Comparison of ENCODE assay signal across 9 cellular contexts in the genomic region with DNA sequence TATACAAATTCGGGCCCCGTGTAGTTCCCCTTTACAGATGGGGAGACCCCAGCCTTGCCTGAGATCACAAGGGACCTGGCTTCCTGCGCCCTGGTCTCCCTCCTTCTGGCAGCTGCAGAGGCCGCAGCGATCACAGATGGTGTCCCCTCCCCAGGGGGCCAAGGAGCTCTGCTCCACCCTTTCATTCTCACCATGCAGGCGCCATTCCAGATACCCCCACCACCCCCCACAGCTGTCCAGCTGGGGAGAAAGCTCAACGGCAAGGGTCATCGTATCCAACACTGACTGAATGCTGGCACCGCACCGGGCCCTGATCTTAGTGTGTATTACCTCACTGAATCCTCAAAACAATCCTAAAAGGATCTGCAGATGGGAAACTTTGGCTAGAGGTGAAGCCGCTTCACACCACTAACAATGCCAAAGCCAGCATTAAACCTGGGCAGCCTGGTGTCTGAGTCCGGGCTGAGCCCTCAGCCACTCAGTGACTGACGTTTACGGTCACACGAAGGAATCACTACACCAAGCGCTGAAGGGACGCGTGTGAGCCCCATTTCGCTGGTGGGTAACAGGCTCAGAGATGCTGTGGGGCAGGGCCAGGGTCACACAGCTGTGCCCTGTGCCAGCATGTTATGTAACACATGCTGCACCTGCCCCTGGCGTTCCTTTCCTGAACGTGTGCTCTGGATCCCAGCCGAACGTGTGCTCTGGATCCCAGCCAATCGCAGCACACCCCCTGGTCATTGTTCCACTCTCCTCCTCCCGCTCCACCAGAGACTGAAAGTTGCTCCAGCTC. TPM values are rescaled to one million over a fixed set of nuclear protein-coding genes. Genes with fewer than 3 reads are reported as not detected.
A peak's percentile ranks its signal among the peaks of the same experiment; 100 is the strongest.
DNase-seq lines count a peak whose midpoint lies in the region; ATAC-seq and TF ChIP-seq lines count a peak whose summit lies in the region.
"Had no signal": no experiment of that assay in that cellular context is flagged by ENCODE, and none has a peak within 500 bp of the region (broad histone marks: within the 10 kb centered on the region; RNA-seq: fewer than 3 reads in every experiment).

No MANE protein-coding gene starts in this region.

- H3K9ac ChIP-seq in HUES6 (ENCODE audit: low read length) (peak overlapping the region; percentile 20), neuronal stem cell (ENCODE audit: low read depth, low read length, poor library complexity) (peak overlapping the region; percentile 87)

- intact Hi-C loops in body of pancreas (cut with DNase I), result no loop called here

- peak overlapping the region; percentile 70 for H4K8ac ChIP-seq in neuronal stem cell (ENCODE audit: low read depth, low read length)

- 58% methylated on average over 22 to 25 of the region's 25 CpGs for WGBS in body of pancreas, 2 donors
- WGBS in neuronal stem cell (ENCODE audit: extremely low coverage in 2 of 2, insufficient read length in 2 of 2, insufficient replicate concordance in 1 of 2), 2 donors, result no CpG with 5 or more reads among the region's 25 CpGs

- H2BK120ac ChIP-seq in neuronal stem cell (ENCODE audit: low read depth, low read length), result no peak overlapping the region

- H3K4me3 ChIP-seq in GM08714 (ENCODE audit: low read length), result peak overlapping the region; percentile 65
- H3K4me3 ChIP-seq in HUES6 (ENCODE audit: low read depth, low read length), result peak overlapping the region; percentile 14; the same call in 1 of the 2 replicates
- H3K4me3 ChIP-seq in body of pancreas, result no peak overlapping the region
- no peak overlapping the region for H3K4me3 ChIP-seq in neuronal stem cell (ENCODE audit: low read length in 2 of 2)
- H3K4me3 ChIP-seq: cardiac muscle cell had no signal

- no peak overlapping the region for H2AFZ ChIP-seq in neuronal stem cell (ENCODE audit: low read length)

- H3K4me1 ChIP-seq in HUES6 (ENCODE audit: control insufficient read depth, insufficient read depth, low read length), result peaks cover 57% of the 10 kb centered on the region
- peaks cover 22% of the 10 kb centered on the region for H3K4me1 ChIP-seq in body of pancreas
- peaks cover 46 to 47% of the 10 kb centered on the region in 2 donors for H3K4me1 ChIP-seq in neuronal stem cell (ENCODE audit: control insufficient read depth in 2 of 2, insufficient read depth in 1 of 2, low read depth in 1 of 2, low read length in 2 of 2)

- H2BK12ac ChIP-seq in neuronal stem cell (ENCODE audit: low read length), result peak overlapping the region; percentile 93

- peak overlapping the region; percentile 82 for H2AK5ac ChIP-seq in neuronal stem cell (ENCODE audit: low read depth, low read length)

- H3K18ac ChIP-seq in neuronal stem cell (ENCODE audit: low read length), result peak overlapping the region; percentile 99

- H3K4ac ChIP-seq in neuronal stem cell (ENCODE audit: low read length), result peak overlapping the region; percentile 87

- DNase-seq in body of pancreas (peak; percentile 35 to 82 (median 64)), neuronal stem cell (ENCODE audit: low spot score) (no peak), SKM-1 treated with dmso at 0.1 percent for 144 hours (lab: John Stamatoyannopoulos, UW; ENCODE audit: unreplicated experiment) (no peak), iPS-NIHi7 (ENCODE audit: extremely low spot score) (no peak)

- H3K27ac ChIP-seq in HUES6 (ENCODE audit: low read depth, low read length), result no peak overlapping the region
- H3K27ac ChIP-seq in body of pancreas, result peak overlapping the region in 1 of 4 donors; percentile 37
- H3K27ac ChIP-seq in neuronal stem cell (replicated peaks; ENCODE audit: low read length), result no peak overlapping the region
- H3K27ac ChIP-seq: cardiac muscle cell had no signal

- peak overlapping the region; percentile 57 for H2BK5ac ChIP-seq in neuronal stem cell (ENCODE audit: low read length)

- H3K27me3 ChIP-seq in HUES6 (ENCODE audit: control insufficient read depth, insufficient read depth, low read length) (no peaks in the 10 kb centered on the region), body of pancreas (no peaks in the 10 kb centered on the region), neuronal stem cell (ENCODE audit: control insufficient read depth in 3 of 3, insufficient read depth in 3 of 3, low read depth in 1 of 3, low read length in 3 of 3) (no peaks in the 10 kb centered on the region)
- H3K27me3 ChIP-seq: cardiac muscle cell had no signal

- H3K79me1 ChIP-seq in neuronal stem cell (ENCODE audit: low read depth, low read length), result peaks cover 3% of the 10 kb centered on the region

- peak overlapping the region; percentile 50 for H4K91ac ChIP-seq in neuronal stem cell (ENCODE audit: low read depth, low read length, poor library complexity)

- TF ChIP-seq CTCF in body of pancreas (IDR thresholded peaks at IDR 0.05), result peak in 1 of 7 experiments; percentile 7

- peak overlapping the region; percentile 90 for H2BK15ac ChIP-seq in neuronal stem cell (ENCODE audit: low read length)

- H3K14ac ChIP-seq in neuronal stem cell (ENCODE audit: low read length), result peak overlapping the region; percentile 28

- no peak overlapping the region for H3K4me2 ChIP-seq in neuronal stem cell (ENCODE audit: insufficient read depth, low read length, poor library complexity, severe bottlenecking)

- ATAC-seq in body of pancreas (peak; percentile 36), GM18502 (IDR thresholded peaks at IDR 0.05; ENCODE audit: poor library complexity, unreplicated experiment) (no peak), GM21447 (IDR thresholded peaks at IDR 0.05; ENCODE audit: unreplicated experiment) (no peak)

- H3K36me3 ChIP-seq in HUES6 (ENCODE audit: control insufficient read depth, insufficient read depth, low read length), result no peaks in the 10 kb centered on the region
- no peaks in the 10 kb centered on the region for H3K36me3 ChIP-seq in body of pancreas (replicated peaks in 1 of 2; ENCODE audit: insufficient read depth in 1 of 2, low read depth in 2 of 2)
- H3K36me3 ChIP-seq in neuronal stem cell (replicated peaks in 1 of 2; ENCODE audit: control insufficient read depth in 2 of 2, insufficient read depth in 2 of 2, low read length in 2 of 2), result no peaks in the 10 kb centered on the region
- H3K36me3 ChIP-seq: cardiac muscle cell had no signal

- no peak for TF ChIP-seq POLR2A in body of pancreas (IDR thresholded peaks at IDR 0.05)

- peak overlapping the region; percentile 1 for H3K23ac ChIP-seq in neuronal stem cell (ENCODE audit: low read depth, low read length, poor library complexity)

- H3K9me3 ChIP-seq in HUES6 (ENCODE audit: control insufficient read depth, insufficient read depth, low read depth, low read length) (no peaks in the 10 kb centered on the region), body of pancreas (no peaks in the 10 kb centered on the region), neuronal stem cell (replicated peaks in 1 of 2; ENCODE audit: control insufficient read depth in 2 of 2, insufficient read depth in 1 of 2, low read depth in 1 of 2, low read length in 2 of 2) (no peaks in the 10 kb centered on the region)

RNA-seq across cellular contexts. Expression of gene IQSEC1, which starts 51.9 kb away (rescaled TPM):
- 10 to 100 TPM; 29.6 to 42.2 TPM for total RNA-seq in body of pancreas
- polyA plus RNA-seq in neuronal stem cell (2013, experiment 1 of 2), result 22.0 TPM
- 22.8 TPM for polyA plus RNA-seq in neuronal stem cell (2013, experiment 2 of 2)

Comparison
In these comparisons a context has a peak if more than half of its experiments do, and no peak if none do; other contexts are left out.
1. H3K4me3 ChIP-seq: peak in GM08714 (single experiment) and HUES6 (single experiment); none in body of pancreas (0 of 2) and neuronal stem cell (0 of 2).
2. DNase-seq: peak in body of pancreas (4 of 4); none in neuronal stem cell (single experiment), SKM-1 treated with dmso at 0.1 percent for 144 hours (single experiment) and iPS-NIHi7 (single experiment).